ENCODE assay signal across 1 cellular context in genomic region chr5:37835400-37835973, GRCh38.
TF ChIP-seq lines count a peak whose summit lies in the region.

No MANE protein-coding gene starts in this region.

TF ChIP-seq in WTC11, 78 proteins besides CTCF, POLR2A, EP300 and RAD21 (continued from another document):
- TF ChIP-seq ZSCAN18 (CRISPR knock-in tag; IDR thresholded peaks at IDR 0.05), result no peak
- TF ChIP-seq NR2C2 (CRISPR knock-in tag; IDR thresholded peaks at IDR 0.05), result no peak
- no peak for TF ChIP-seq E2F1 (CRISPR knock-in tag; IDR thresholded peaks at IDR 0.05)
- TF ChIP-seq ZNF263 (CRISPR knock-in tag; IDR thresholded peaks at IDR 0.05; ENCODE audit: low read depth), result no peak
